27 cellular contexts compared by ENCODE assay signal in the genomic region with DNA sequence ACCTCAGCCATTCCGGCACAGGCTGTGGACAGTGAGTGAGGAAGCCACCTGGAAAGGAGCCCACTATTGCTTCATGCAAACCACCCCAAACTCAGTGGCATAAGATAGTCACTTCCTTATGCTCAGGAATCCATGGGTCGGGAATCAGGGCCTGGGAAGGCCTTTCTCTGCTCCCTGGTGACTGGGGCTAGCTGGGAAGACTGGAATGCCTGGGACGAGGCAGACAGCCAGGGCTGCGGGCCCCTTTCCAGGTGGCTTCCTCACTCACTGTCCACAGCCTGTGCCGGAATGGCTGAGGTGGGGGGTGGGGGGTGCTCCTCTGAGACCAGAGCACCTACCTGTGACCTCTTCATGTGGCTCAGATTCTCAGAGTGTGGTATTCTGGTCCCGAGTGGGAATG.
"Had no signal": no experiment of that assay in that cellular context is flagged by ENCODE, and none has a peak within 500 bp of the region (broad histone marks: within the 10 kb centered on the region; RNA-seq: fewer than 3 reads in every experiment).

No MANE protein-coding gene starts in this region.

- H2AFZ ChIP-seq: neural progenitor cell had no signal

- H3K4me2 ChIP-seq: neural progenitor cell, smooth muscle cell had no signal

- DNase-seq: activated CD4-positive, alpha-beta T cell treated with anti-CD3 and anti-CD28 coated beads for 48 hours; activated CD4-positive, alpha-beta T cell treated with anti-CD3 and anti-CD28 coated beads, Interleukin-2, amount 50 U/mL, for 48 hours; activated CD8-positive, alpha-beta memory T cell treated with anti-CD3 and anti-CD28 coated beads, Interleukin-2, amount 50 U/mL, for 4 hours; activated gamma-delta T cell; activated naive CD4-positive, alpha-beta T cell treated with anti-CD3 and anti-CD28 coated beads, Interleukin-2, amount 10 ng/mL, durations not matched to agents 7 days and 5 days; activated naive CD8-positive, alpha-beta T cell treated with anti-CD3 and anti-CD28 coated beads, Interleukin-2, amount 10 ng/mL, durations not matched to agents 7 days and 5 days; activated T-cell treated with anti-CD3 and anti-CD28 coated beads, Interleukin-2, amount 50 U/mL, for 24 hours; colonic mucosa; effector memory CD4-positive, alpha-beta T cell; erythroblast; foreskin keratinocyte; heart left ventricle; hypothalamus; immature natural killer cell; lower lobe of right lung; mesenchymal stem cell; natural killer cell; sigmoid colon; stimulated activated CD4-positive, alpha-beta T cell treated with anti-CD3 and anti-CD28 coated beads, Interleukin-1b, Interleukin-23, amount 100 ng/mL, for 48 hours; stimulated activated CD4-positive, alpha-beta T cell treated with anti-CD3 and anti-CD28 coated beads, Interleukin-4, amount 100 ng/mL, for 4 hours; stimulated activated CD8-positive, alpha-beta memory T cell treated with anti-CD3 and anti-CD28 coated beads, Interleukin-4, amount 100 ng/mL, for 48 hours; stimulated activated naive CD8-positive, alpha-beta T cell treated with anti-CD3 and anti-CD28 coated beads, Interleukin-15, amount 100 ng/mL, for 72 hours; thyroid gland; upper lobe of left lung had no signal

- H3K36me3 ChIP-seq: ascending aorta, colonic mucosa, heart left ventricle, lower lobe of right lung, neural progenitor cell, sigmoid colon, thyroid gland, upper lobe of left lung had no signal

- H3K27ac ChIP-seq: ascending aorta, colonic mucosa, foreskin keratinocyte, heart left ventricle, lower lobe of right lung, neural progenitor cell, sigmoid colon, thyroid gland, upper lobe of left lung had no signal

- H3K4me1 ChIP-seq: ascending aorta, colonic mucosa, foreskin keratinocyte, lower lobe of right lung, neural progenitor cell, sigmoid colon, thyroid gland, upper lobe of left lung had no signal

- H3K4me3 ChIP-seq: ascending aorta, colonic mucosa, heart left ventricle, lower lobe of right lung, neural progenitor cell, sigmoid colon, smooth muscle cell, thyroid gland, upper lobe of left lung had no signal

- H3K27me3 ChIP-seq: ascending aorta, colonic mucosa, heart left ventricle, neural progenitor cell, sigmoid colon, thyroid gland, upper lobe of left lung had no signal

- H3K9me3 ChIP-seq: ascending aorta, colonic mucosa, heart left ventricle, lower lobe of right lung, sigmoid colon, thyroid gland, upper lobe of left lung had no signal
